In the genomic region with DNA sequence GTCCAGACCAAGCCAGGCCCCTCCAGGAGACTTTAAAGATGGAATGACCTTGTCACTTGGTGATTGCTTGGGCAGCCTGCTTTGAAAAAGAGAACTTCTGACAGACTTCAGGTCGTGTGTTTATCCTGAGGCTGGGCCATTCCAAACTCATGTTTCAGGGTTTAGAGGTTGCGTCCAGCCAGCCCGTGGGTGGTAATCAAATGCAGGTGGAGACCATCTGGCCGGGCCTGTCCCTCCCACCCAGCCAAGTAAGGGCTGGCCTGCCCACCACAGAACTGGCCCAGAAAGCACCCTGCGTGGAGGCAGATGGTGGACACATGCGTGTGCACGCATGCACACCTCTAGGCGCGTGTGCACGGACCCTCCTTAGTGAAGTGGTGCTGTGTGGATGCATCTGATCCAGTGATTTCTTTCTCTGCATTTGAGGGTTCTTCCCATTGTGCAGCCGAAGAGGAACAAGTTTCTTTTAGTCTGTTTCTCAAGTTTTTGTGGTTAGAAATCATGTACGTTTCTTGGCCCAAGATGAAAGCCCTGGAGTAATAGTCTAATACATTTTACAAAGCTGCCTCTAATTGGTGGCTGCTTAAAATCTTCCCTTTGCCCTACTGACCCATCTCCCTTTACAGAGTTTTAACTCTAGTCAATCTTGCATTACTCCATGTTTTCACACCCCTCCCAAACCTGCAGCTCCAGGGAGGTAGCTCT, we compare ENCODE assay signal across 14 cellular contexts. TPM values are rescaled to one million over a fixed set of nuclear protein-coding genes. Genes with fewer than 3 reads are reported as not detected.
A peak's percentile ranks its signal among the peaks of the same experiment; 100 is the strongest.
DNase-seq lines count a peak whose midpoint lies in the region; ATAC-seq and TF ChIP-seq lines count a peak whose summit lies in the region.
"Had no signal": no experiment of that assay in that cellular context is flagged by ENCODE, and none has a peak within 500 bp of the region (broad histone marks: within the 10 kb centered on the region; RNA-seq: fewer than 3 reads in every experiment).

No MANE protein-coding gene starts in this region.

- H3K27ac ChIP-seq in cardiac muscle cell (peak overlapping the region; percentile 59), SK-N-SH (ENCODE audit: low read depth in 2 of 2, low read length in 1 of 2) (peak overlapping the region in 1 of 2 experiments; percentile 5; a peak in 1 of 4 replicates), upper lobe of right lung (no peak overlapping the region)
- H3K27ac ChIP-seq: KMS-11 had no signal

- H3K27ac Mint-ChIP-seq in activated CD4-positive, alpha-beta memory T cell treated with anti-CD3 and anti-CD28 coated beads for 36 hours: no peak overlapping the region
- H3K27ac Mint-ChIP-seq: T-helper 2 cell treated with Interferon-gamma antibody and Interleukin-4, amounts not matched to agents 5 μg/mL and 100 μg/mL, for 36 hours had no signal

- no peak overlapping the region for H3K9ac ChIP-seq in SK-N-SH
- H3K9ac ChIP-seq: KMS-11 had no signal

- POLR2A ChIA-PET in SK-N-SH (lab: Yijun Ruan, JAX): no interaction called here
- POLR2A ChIA-PET in activated CD4-positive, alpha-beta memory T cell treated with anti-CD3 and anti-CD28 coated beads for 36 hours (lab: Charles Lee): interaction anchor here (0.7 kb wide), 1 partner anchor 32 kb away, joined by 3 read pairs; no protein-coding TSS in a partner anchor

- H3K4me2 ChIP-seq in SK-N-SH: peak overlapping the region; percentile 39; the same call in 1 of the 2 replicates
- H3K4me2 ChIP-seq: KMS-11 had no signal

- H3K27me3 Mint-ChIP-seq in activated CD4-positive, alpha-beta memory T cell treated with anti-CD3 and anti-CD28 coated beads for 36 hours: no peaks in the 10 kb centered on the region

- H2AFZ ChIP-seq in SK-N-SH (ENCODE audit: low read depth): no peak overlapping the region

- 48% methylated on average over 9 of the region's 12 CpGs for WGBS in SK-N-SH (ENCODE audit: low lambda C conversion rate)

- no peaks in the 10 kb centered on the region for H3F3A ChIP-seq in SK-N-SH (replicated peaks; ENCODE audit: insufficient read depth)

- DNase-seq in cardiac muscle cell (ENCODE audit: low read depth in 1 of 2, low spot score in 1 of 2) (peak in 1 of 2 donors; percentile 52), Right ventricle myocardium superior (no peak), SK-N-SH (peak; percentile 66), fibroblast of gingiva (ENCODE audit: low read depth) (peak; percentile 78), upper lobe of right lung (peak; percentile 26), T1000 (lab: John Stamatoyannopoulos, UW) (no peak), GM19238 (ENCODE audit: insufficient read length, low spot score) (no peak)
- no peak for DNase-seq in activated CD4-positive, alpha-beta memory T cell treated with anti-CD3 and anti-CD28 coated beads for 36 hours
- DNase-seq: activated CD4-positive, alpha-beta T cell treated with anti-CD3 and anti-CD28 coated beads, Interleukin-2, amount 50 U/mL, for 1 hour; left cardiac atrium; NCI-H1694 treated with DMSO at 0.1 percent for 48 hours; NCI-H524 had no signal

- no peaks in the 10 kb centered on the region for H3K36me3 ChIP-seq in cardiac muscle cell
- no peaks in the 10 kb centered on the region for H3K36me3 ChIP-seq in SK-N-SH (replicated peaks in 1 of 2; ENCODE audit: control insufficient read depth in 1 of 2, insufficient read depth in 2 of 2, low read length in 1 of 2)
- H3K36me3 ChIP-seq in upper lobe of right lung: peaks cover 8% of the 10 kb centered on the region

- no peak overlapping the region for H3K4me3 Mint-ChIP-seq in activated CD4-positive, alpha-beta memory T cell treated with anti-CD3 and anti-CD28 coated beads for 36 hours
- H3K4me3 Mint-ChIP-seq: T-helper 2 cell treated with Interferon-gamma antibody and Interleukin-4, amounts not matched to agents 5 μg/mL and 100 μg/mL, for 36 hours had no signal

- intact Hi-C loops in Right ventricle myocardium superior (cut with DNase I): no loop called here
- intact Hi-C loops in upper lobe of right lung (cut with DNase I): no loop called here
- intact Hi-C loops in activated CD4-positive, alpha-beta memory T cell treated with anti-CD3 and anti-CD28 coated beads for 36 hours (cut with micrococcal nuclease): no loop called here

- no peaks in the 10 kb centered on the region for H3K27me3 ChIP-seq in cardiac muscle cell
- no peaks in the 10 kb centered on the region for H3K27me3 ChIP-seq in SK-N-SH (ENCODE audit: insufficient read depth)
- H3K27me3 ChIP-seq in upper lobe of right lung: no peaks in the 10 kb centered on the region

- ATAC-seq in Right ventricle myocardium superior (ENCODE audit: poor library complexity) (no peak), upper lobe of right lung (peak; percentile 51)

- no peak overlapping the region for H3K4me3 ChIP-seq in cardiac muscle cell
- no peak overlapping the region for H3K4me3 ChIP-seq in SK-N-SH (ENCODE audit: low read depth in 2 of 2, low read length in 1 of 2)
- H3K4me3 ChIP-seq in upper lobe of right lung: no peak overlapping the region

- TF ChIP-seq CTCF in cardiac muscle cell (IDR thresholded peaks at IDR 0.05; ENCODE audit: low read depth, low read length) (no peak), SK-N-SH (IDR thresholded peaks at IDR 0.05) (no peak), upper lobe of right lung (IDR thresholded peaks at IDR 0.05) (no peak)

- no peaks in the 10 kb centered on the region for H3K9me2 ChIP-seq in SK-N-SH

- no peaks in the 10 kb centered on the region for H4K20me1 ChIP-seq in SK-N-SH (ENCODE audit: insufficient read depth)

- H3K9me3 Mint-ChIP-seq in activated CD4-positive, alpha-beta memory T cell treated with anti-CD3 and anti-CD28 coated beads for 36 hours: no peaks in the 10 kb centered on the region
- H3K9me3 Mint-ChIP-seq: T-helper 2 cell treated with Interferon-gamma antibody and Interleukin-4, amounts not matched to agents 5 μg/mL and 100 μg/mL, for 36 hours had no signal

- H3K4me1 ChIP-seq in cardiac muscle cell (ENCODE audit: low read depth): peaks cover 12% of the 10 kb centered on the region
- H3K4me1 ChIP-seq in SK-N-SH (ENCODE audit: control insufficient read depth in 1 of 2, insufficient read depth in 2 of 2, low read depth in 1 of 2, low read length in 1 of 2): peaks cover 4 to 11% of the 10 kb centered on the region in 2 experiments; a peak in 1 of 4 replicates
- peaks cover 11% of the 10 kb centered on the region for H3K4me1 ChIP-seq in upper lobe of right lung

- CTCF ChIA-PET in SK-N-SH (lab: Yijun Ruan, JAX): interaction anchor here (0.8 kb wide), 1 partner anchor 32 kb away, joined by 3 read pairs; no protein-coding TSS in a partner anchor
- CTCF ChIA-PET in activated CD4-positive, alpha-beta memory T cell treated with anti-CD3 and anti-CD28 coated beads for 36 hours (lab: Charles Lee): interaction anchor here (2.2 kb wide), 1 partner anchor 37 kb away, joined by 14 read pairs; no protein-coding TSS in a partner anchor

- no peak for TF ChIP-seq RAD21 in SK-N-SH (IDR thresholded peaks at IDR 0.05; ENCODE audit: low read length)

- H3K9me3 ChIP-seq in cardiac muscle cell (ENCODE audit: low read depth) (no peaks in the 10 kb centered on the region), SK-N-SH (no peaks in the 10 kb centered on the region), upper lobe of right lung (no peaks in the 10 kb centered on the region)

- peaks cover 4% of the 10 kb centered on the region for H3K36me3 Mint-ChIP-seq in activated CD4-positive, alpha-beta memory T cell treated with anti-CD3 and anti-CD28 coated beads for 36 hours

- peaks cover 5% of the 10 kb centered on the region; the same call in 1 of the 2 replicates for H3K79me2 ChIP-seq in SK-N-SH (ENCODE audit: insufficient read depth)

- no peak for TF ChIP-seq EP300 in SK-N-SH (IDR thresholded peaks at IDR 0.05; ENCODE audit: borderline replicate concordance in 1 of 2, low read depth in 1 of 2, low read length in 1 of 2)

- peaks cover 7% of the 10 kb centered on the region for H3K4me1 Mint-ChIP-seq in activated CD4-positive, alpha-beta memory T cell treated with anti-CD3 and anti-CD28 coated beads for 36 hours (ENCODE audit: low read depth)

TF ChIP-seq in SK-N-SH, 30 proteins besides CTCF, POLR2A, EP300 and RAD21:
- TF ChIP-seq CHD2 (IDR thresholded peaks at IDR 0.05; ENCODE audit: low read length, partially characterized antibody): peak; percentile 17
- no peak for TF ChIP-seq IRF3 (IDR thresholded peaks at IDR 0.05; ENCODE audit: low read depth, low read length)
- peak; percentile 84 for TF ChIP-seq TCF12 (IDR thresholded peaks at IDR 0.05)

RNA-seq across cellular contexts. Expression of gene SUFU, which starts 43.0 kb away (rescaled TPM):
- total RNA-seq in cardiac muscle cell: 11.3 and 14.2 TPM in 2 replicates
- polyA plus RNA-seq in cardiac muscle cell: 18.4 and 28.3 TPM in 2 replicates
- total RNA-seq in Right ventricle myocardium superior: 7.6 TPM
- 4.6 and 5.7 TPM in 2 replicates for polyA plus RNA-seq in SK-N-SH (2012; rRNA removed)
- polyA plus RNA-seq in SK-N-SH (2012; cell fraction: cytosol; rRNA removed): 3.7 and 5.7 TPM in 2 replicates
- 6.2 and 8.9 TPM in 2 replicates for polyA plus RNA-seq in SK-N-SH (2012; cell fraction: nucleus; rRNA removed)
- total RNA-seq in upper lobe of right lung: 13.5 TPM
- total RNA-seq in activated CD4-positive, alpha-beta memory T cell treated with anti-CD3 and anti-CD28 coated beads for 36 hours: 1 to 10 TPM; 8.2 to 10.0 TPM

RNA-seq across cellular contexts. Expression of gene ACTR1A, which starts 44.2 kb away (rescaled TPM):
- total RNA-seq in cardiac muscle cell: 135 and 147 TPM in 2 replicates
- 165 and 172 TPM in 2 replicates for polyA plus RNA-seq in cardiac muscle cell
- 90.6 TPM for total RNA-seq in Right ventricle myocardium superior
- 106 and 117 TPM in 2 replicates for polyA plus RNA-seq in SK-N-SH (2012; rRNA removed)
- polyA plus RNA-seq in SK-N-SH (2012; cell fraction: cytosol; rRNA removed): 75.0 and 94.7 TPM in 2 replicates
- polyA plus RNA-seq in SK-N-SH (2012; cell fraction: nucleus; rRNA removed): 108 and 123 TPM in 2 replicates
- 92.5 TPM for total RNA-seq in upper lobe of right lung
- total RNA-seq in activated CD4-positive, alpha-beta memory T cell treated with anti-CD3 and anti-CD28 coated beads for 36 hours: 10 to 100 TPM; 56.9 to 62.2 TPM

Comparison
In these comparisons a context has a peak if more than half of its experiments do, and no peak if none do; other contexts are left out.
1. DNase-seq: peak in SK-N-SH (single experiment), fibroblast of gingiva (single experiment) and upper lobe of right lung (single experiment); none in Right ventricle myocardium superior (single experiment), T1000 (single experiment), activated CD4-positive, alpha-beta memory T cell treated with anti-CD3 and anti-CD28 coated beads for 36 hours (single experiment) and GM19238 (single experiment).